Comparison of ENCODE assay signal across 28 cellular contexts in genomic region chr7:158357106-158357897, GRCh38.
A peak's percentile ranks its signal among the peaks of the same experiment; 100 is the strongest.
DNase-seq lines count a peak whose midpoint lies in the region; ATAC-seq and TF ChIP-seq lines count a peak whose summit lies in the region.
"Had no signal": no experiment of that assay in that cellular context is flagged by ENCODE, and none has a peak within 500 bp of the region (broad histone marks: within the 10 kb centered on the region; RNA-seq: fewer than 3 reads in every experiment).

No MANE protein-coding gene starts in this region.

- intact Hi-C loops in heart left ventricle (cut with DNase I): no loop called here
- intact Hi-C loops in left lung (cut with DNase I): no loop called here
- intact Hi-C loops in aorta (cut with DNase I): no loop called here
- intact Hi-C loops in activated T-helper 1 cell treated with anti-CD3 and anti-CD28 coated beads, Interleukin-12 subunit alpha, Interleukin-12 subunit beta, Interleukin-2, Interleukin-4 antibody, amounts not matched to agents 30 ng/mL and 10 ng/mL and 1 ng/mL, durations not matched to agents 14 hours and 24 hours and 36 hours (cut with micrococcal nuclease): no loop called here

- H3K27me3 Mint-ChIP-seq in activated T-helper 1 cell treated with anti-CD3 and anti-CD28 coated beads, Interleukin-12 subunit alpha, Interleukin-12 subunit beta, Interleukin-2, Interleukin-4 antibody, amounts not matched to agents 30 ng/mL and 10 ng/mL and 1 ng/mL, durations not matched to agents 14 hours and 24 hours and 36 hours (ENCODE audit: insufficient read depth): peaks cover 2% of the 10 kb centered on the region
- H3K27me3 Mint-ChIP-seq: IgD-negative memory B cell had no signal

- H3K36me3 ChIP-seq in right atrium auricular region (no peaks in the 10 kb centered on the region), heart left ventricle (no peaks in the 10 kb centered on the region), left lung (no peaks in the 10 kb centered on the region), aorta (ENCODE audit: control insufficient read depth in 1 of 2, insufficient read depth in 2 of 2, low read length in 1 of 2) (no peaks in the 10 kb centered on the region)

- no peaks in the 10 kb centered on the region for H3K36me3 Mint-ChIP-seq in activated T-helper 1 cell treated with anti-CD3 and anti-CD28 coated beads, Interleukin-12 subunit alpha, Interleukin-12 subunit beta, Interleukin-2, Interleukin-4 antibody, amounts not matched to agents 30 ng/mL and 10 ng/mL and 1 ng/mL, durations not matched to agents 14 hours and 24 hours and 36 hours (ENCODE audit: low read depth)
- H3K36me3 Mint-ChIP-seq: CD8-positive, alpha-beta T cell; IgD-negative memory B cell had no signal

- no peaks in the 10 kb centered on the region for H3K27me3 ChIP-seq in right atrium auricular region
- peaks cover 0 to 33% (median 0%) of the 10 kb centered on the region in 9 donors for H3K27me3 ChIP-seq in heart left ventricle
- peaks cover 0 to 12% of the 10 kb centered on the region in 2 donors for H3K27me3 ChIP-seq in left lung
- no peaks in the 10 kb centered on the region for H3K27me3 ChIP-seq in aorta (ENCODE audit: control insufficient read depth in 1 of 2, insufficient read depth in 2 of 2, low read length in 1 of 2)

- no peaks in the 10 kb centered on the region for H3K9me3 Mint-ChIP-seq in activated T-helper 1 cell treated with anti-CD3 and anti-CD28 coated beads, Interleukin-12 subunit alpha, Interleukin-12 subunit beta, Interleukin-2, Interleukin-4 antibody, amounts not matched to agents 30 ng/mL and 10 ng/mL and 1 ng/mL, durations not matched to agents 14 hours and 24 hours and 36 hours

- no peak overlapping the region for H3K4me3 Mint-ChIP-seq in activated T-helper 1 cell treated with anti-CD3 and anti-CD28 coated beads, Interleukin-12 subunit alpha, Interleukin-12 subunit beta, Interleukin-2, Interleukin-4 antibody, amounts not matched to agents 30 ng/mL and 10 ng/mL and 1 ng/mL, durations not matched to agents 14 hours and 24 hours and 36 hours
- H3K4me3 Mint-ChIP-seq: CD8-positive, alpha-beta T cell had no signal

- no peak overlapping the region for H3K27ac Mint-ChIP-seq in activated T-helper 1 cell treated with anti-CD3 and anti-CD28 coated beads, Interleukin-12 subunit alpha, Interleukin-12 subunit beta, Interleukin-2, Interleukin-4 antibody, amounts not matched to agents 30 ng/mL and 10 ng/mL and 1 ng/mL, durations not matched to agents 14 hours and 24 hours and 36 hours
- H3K27ac Mint-ChIP-seq: CD8-positive, alpha-beta T cell; IgD-negative memory B cell had no signal

- H3K27ac ChIP-seq in right atrium auricular region (no peak overlapping the region), heart left ventricle (no peak overlapping the region), left lung (no peak overlapping the region), aorta (ENCODE audit: low read depth in 1 of 2, low read length in 2 of 2) (no peak overlapping the region)
- H3K27ac ChIP-seq: C4-2B, HL-60, KMS-11, RWPE1 had no signal

- WGBS in heart left ventricle, 4 donors: 70 to 80% (median 77%) methylated on average over 30 of the region's 30 CpGs
- WGBS in aorta, 2 donors: 86 to 87% methylated on average over 30 of the region's 30 CpGs

- no peaks in the 10 kb centered on the region for H3K4me1 ChIP-seq in right atrium auricular region
- no peaks in the 10 kb centered on the region for H3K4me1 ChIP-seq in heart left ventricle
- no peaks in the 10 kb centered on the region for H3K4me1 ChIP-seq in left lung
- no peaks in the 10 kb centered on the region for H3K4me1 ChIP-seq in aorta (ENCODE audit: control insufficient read depth in 1 of 2, insufficient read depth in 2 of 2, low read length in 2 of 2)
- H3K4me1 ChIP-seq: Caco-2 had no signal

- H3K9me3 ChIP-seq in right atrium auricular region: peaks cover 0 to 7% of the 10 kb centered on the region in 2 donors
- H3K9me3 ChIP-seq in heart left ventricle: peaks cover 0 to 18% (median 11%) of the 10 kb centered on the region in 12 donors
- H3K9me3 ChIP-seq in left lung: peaks cover 0 to 5% of the 10 kb centered on the region in 2 donors
- peaks cover 6% of the 10 kb centered on the region for H3K9me3 ChIP-seq in aorta (ENCODE audit: control insufficient read depth, low read length)
- H3K9me3 ChIP-seq: Caco-2 had no signal

- TF ChIP-seq CTCF in right atrium auricular region (IDR thresholded peaks at IDR 0.05) (no peak), heart left ventricle (IDR thresholded peaks at IDR 0.05) (no peak), left lung (IDR thresholded peaks at IDR 0.05) (no peak)

- no peak for TF ChIP-seq POLR2A in heart left ventricle (IDR thresholded peaks at IDR 0.05)

- DNase-seq in right atrium auricular region (ENCODE audit: low spot score) (peak; percentile 48), heart left ventricle (no peak), left lung (peak; percentile 17 to 62), retina (peak; percentile 1), aorta (peak in 1 of 2 donors; percentile 43), SHP77 treated with DMSO at 0.1 percent for 48 hours (lab: John Stamatoyannopoulos, UW) (no peak)
- DNase-seq in activated T-helper 1 cell treated with anti-CD3 and anti-CD28 coated beads, Interleukin-12 subunit alpha, Interleukin-12 subunit beta, Interleukin-2, Interleukin-4 antibody, amounts not matched to agents 30 ng/mL and 10 ng/mL and 1 ng/mL, durations not matched to agents 14 hours and 24 hours and 36 hours (ENCODE audit: low spot score): no peak
- DNase-seq: Caco-2; DMS79; EL; GDM1; GOT3; HCEC 1CT; MM.1S; NCI-H2029; NCI-H446 treated with DMSO at 0.1 percent for 48 hours; NCI-H526; NCI-H82; NK-92 treated with Interleukin-12 subunit alpha and Interleukin-12 subunit beta, amount 100 ng/mL, for 24 hours; SIG-M5 had no signal

- H3K4me3 ChIP-seq in right atrium auricular region (no peak overlapping the region), heart left ventricle (no peak overlapping the region), left lung (no peak overlapping the region), aorta (ENCODE audit: low read length in 2 of 2) (no peak overlapping the region)
- H3K4me3 ChIP-seq: GM12878 had no signal

- H3K4me1 Mint-ChIP-seq in activated T-helper 1 cell treated with anti-CD3 and anti-CD28 coated beads, Interleukin-12 subunit alpha, Interleukin-12 subunit beta, Interleukin-2, Interleukin-4 antibody, amounts not matched to agents 30 ng/mL and 10 ng/mL and 1 ng/mL, durations not matched to agents 14 hours and 24 hours and 36 hours (ENCODE audit: low read depth): no peaks in the 10 kb centered on the region
- H3K4me1 Mint-ChIP-seq: IgD-negative memory B cell had no signal

- ATAC-seq in heart left ventricle: no peak
- ATAC-seq in left lung: no peak
- ATAC-seq in aorta (ENCODE audit: low FRiP score): peak; percentile 46
- ATAC-seq in HG02678 (IDR thresholded peaks at IDR 0.05; ENCODE audit: unreplicated experiment): no peak
- ATAC-seq: CD8-positive, alpha-beta T cell; GM12878 had no signal

Comparison
In these comparisons a context has a peak if more than half of its experiments do, and no peak if none do; other contexts are left out.
1. DNase-seq: peak in right atrium auricular region (single experiment), left lung (2 of 2) and retina (single experiment); none in heart left ventricle (0 of 5), SHP77 treated with DMSO at 0.1 percent for 48 hours (single experiment) and activated T-helper 1 cell treated with anti-CD3 and anti-CD28 coated beads, Interleukin-12 subunit alpha, Interleukin-12 subunit beta, Interleukin-2, Interleukin-4 antibody, amounts not matched to agents 30 ng/mL and 10 ng/mL and 1 ng/mL, durations not matched to agents 14 hours and 24 hours and 36 hours (single experiment).